ENCODE assay signal across 1 cellular context in the genomic region with DNA sequence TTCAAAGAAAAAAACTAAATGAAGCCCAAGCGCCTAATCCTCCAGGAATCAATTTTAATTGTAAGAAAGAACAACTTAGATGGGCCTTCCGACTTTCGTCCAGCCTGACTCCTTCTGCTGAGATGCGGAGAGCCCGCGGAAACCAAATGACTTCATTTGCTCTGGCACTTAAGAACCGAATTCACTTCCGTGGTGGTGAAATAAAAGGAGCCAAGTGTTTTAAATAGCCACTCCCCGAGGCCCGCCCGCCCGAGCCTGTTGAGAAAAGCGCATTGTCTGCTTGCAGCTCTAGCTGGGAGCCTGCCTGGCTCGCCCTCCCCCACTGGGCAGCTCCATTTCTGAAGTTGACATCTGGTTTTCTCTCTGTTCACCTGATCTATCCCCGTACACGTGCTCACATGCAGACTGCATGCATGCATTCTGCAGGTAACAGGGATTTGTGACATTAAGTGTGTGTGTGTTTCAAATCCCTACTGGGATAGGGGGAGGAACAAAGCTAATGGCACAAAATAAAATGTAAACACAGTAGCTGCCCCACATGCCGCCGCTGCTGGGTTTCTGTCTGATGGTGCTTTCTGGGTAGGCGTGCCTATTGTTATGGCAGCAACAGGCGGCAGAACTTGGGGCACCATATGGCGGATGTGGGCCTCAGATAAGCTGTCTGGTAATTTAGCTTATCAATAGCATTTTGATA.
A peak's percentile ranks its signal among the peaks of the same experiment; 100 is the strongest.
TF ChIP-seq lines count a peak whose summit lies in the region.

No MANE protein-coding gene starts in this region.

TF ChIP-seq in HepG2, 621 proteins besides CTCF, POLR2A, EP300 and RAD21:
- TF ChIP-seq, protein P1, sequence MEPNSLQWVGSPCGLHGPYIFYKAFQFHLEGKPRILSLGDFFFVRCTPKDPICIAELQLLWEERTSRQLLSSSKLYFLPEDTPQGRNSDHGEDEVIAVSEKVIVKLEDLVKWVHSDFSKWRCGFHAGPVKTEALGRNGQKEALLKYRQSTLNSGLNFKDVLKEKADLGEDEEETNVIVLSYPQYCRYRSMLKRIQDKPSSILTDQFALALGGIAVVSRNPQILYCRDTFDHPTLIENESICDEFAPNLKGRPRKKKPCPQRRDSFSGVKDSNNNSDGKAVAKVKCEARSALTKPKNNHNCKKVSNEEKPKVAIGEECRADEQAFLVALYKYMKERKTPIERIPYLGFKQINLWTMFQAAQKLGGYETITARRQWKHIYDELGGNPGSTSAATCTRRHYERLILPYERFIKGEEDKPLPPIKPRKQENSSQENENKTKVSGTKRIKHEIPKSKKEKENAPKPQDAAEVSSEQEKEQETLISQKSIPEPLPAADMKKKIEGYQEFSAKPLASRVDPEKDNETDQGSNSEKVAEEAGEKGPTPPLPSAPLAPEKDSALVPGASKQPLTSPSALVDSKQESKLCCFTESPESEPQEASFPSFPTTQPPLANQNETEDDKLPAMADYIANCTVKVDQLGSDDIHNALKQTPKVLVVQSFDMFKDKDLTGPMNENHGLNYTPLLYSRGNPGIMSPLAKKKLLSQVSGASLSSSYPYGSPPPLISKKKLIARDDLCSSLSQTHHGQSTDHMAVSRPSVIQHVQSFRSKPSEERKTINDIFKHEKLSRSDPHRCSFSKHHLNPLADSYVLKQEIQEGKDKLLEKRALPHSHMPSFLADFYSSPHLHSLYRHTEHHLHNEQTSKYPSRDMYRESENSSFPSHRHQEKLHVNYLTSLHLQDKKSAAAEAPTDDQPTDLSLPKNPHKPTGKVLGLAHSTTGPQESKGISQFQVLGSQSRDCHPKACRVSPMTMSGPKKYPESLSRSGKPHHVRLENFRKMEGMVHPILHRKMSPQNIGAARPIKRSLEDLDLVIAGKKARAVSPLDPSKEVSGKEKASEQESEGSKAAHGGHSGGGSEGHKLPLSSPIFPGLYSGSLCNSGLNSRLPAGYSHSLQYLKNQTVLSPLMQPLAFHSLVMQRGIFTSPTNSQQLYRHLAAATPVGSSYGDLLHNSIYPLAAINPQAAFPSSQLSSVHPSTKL (CRISPR knock-in tag; IDR thresholded peaks at IDR 0.05), result 0 out of 2 replicates have a peak, but pooled peaks have one; percentile 8
- peak; percentile 30 for TF ChIP-seq MED8 (CRISPR knock-in tag; IDR thresholded peaks at IDR 0.05; ENCODE audit: insufficient replicate concordance)
- TF ChIP-seq ZNF10 (CRISPR knock-in tag; IDR thresholded peaks at IDR 0.05; ENCODE audit: borderline replicate concordance, low read depth), result no peak
- TF ChIP-seq, protein P2, sequence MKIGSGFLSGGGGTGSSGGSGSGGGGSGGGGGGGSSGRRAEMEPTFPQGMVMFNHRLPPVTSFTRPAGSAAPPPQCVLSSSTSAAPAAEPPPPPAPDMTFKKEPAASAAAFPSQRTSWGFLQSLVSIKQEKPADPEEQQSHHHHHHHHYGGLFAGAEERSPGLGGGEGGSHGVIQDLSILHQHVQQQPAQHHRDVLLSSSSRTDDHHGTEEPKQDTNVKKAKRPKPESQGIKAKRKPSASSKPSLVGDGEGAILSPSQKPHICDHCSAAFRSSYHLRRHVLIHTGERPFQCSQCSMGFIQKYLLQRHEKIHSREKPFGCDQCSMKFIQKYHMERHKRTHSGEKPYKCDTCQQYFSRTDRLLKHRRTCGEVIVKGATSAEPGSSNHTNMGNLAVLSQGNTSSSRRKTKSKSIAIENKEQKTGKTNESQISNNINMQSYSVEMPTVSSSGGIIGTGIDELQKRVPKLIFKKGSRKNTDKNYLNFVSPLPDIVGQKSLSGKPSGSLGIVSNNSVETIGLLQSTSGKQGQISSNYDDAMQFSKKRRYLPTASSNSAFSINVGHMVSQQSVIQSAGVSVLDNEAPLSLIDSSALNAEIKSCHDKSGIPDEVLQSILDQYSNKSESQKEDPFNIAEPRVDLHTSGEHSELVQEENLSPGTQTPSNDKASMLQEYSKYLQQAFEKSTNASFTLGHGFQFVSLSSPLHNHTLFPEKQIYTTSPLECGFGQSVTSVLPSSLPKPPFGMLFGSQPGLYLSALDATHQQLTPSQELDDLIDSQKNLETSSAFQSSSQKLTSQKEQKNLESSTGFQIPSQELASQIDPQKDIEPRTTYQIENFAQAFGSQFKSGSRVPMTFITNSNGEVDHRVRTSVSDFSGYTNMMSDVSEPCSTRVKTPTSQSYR (CRISPR knock-in tag; IDR thresholded peaks at IDR 0.05; ENCODE audit: borderline replicate concordance), result peak; percentile 73; the same call in 1 of the 2 replicates
- TF ChIP-seq SOX6 (IDR thresholded peaks at IDR 0.05), result no peak
- TF ChIP-seq SOX6 (CRISPR knock-in tag; IDR thresholded peaks at IDR 0.05), result no peak
TF ChIP-seq in HepG2: peak in this region for 3.
